ENCODE assay signal across 1 cellular context in genomic region chr2:96692094-96692971, GRCh38.
TF ChIP-seq lines count a peak whose summit lies in the region.

No MANE protein-coding gene starts in this region.

TF ChIP-seq in HEK293, 187 proteins besides CTCF, POLR2A, EP300 and RAD21 (continued from another document):
- TF ChIP-seq ZNF398 (tag by site-specific recombination; IDR thresholded peaks at IDR 0.05), result no peak
- no peak for TF ChIP-seq ZNF513 (tag by site-specific recombination; IDR thresholded peaks at IDR 0.05)
